8 cellular contexts compared by ENCODE assay signal in the genomic region with DNA sequence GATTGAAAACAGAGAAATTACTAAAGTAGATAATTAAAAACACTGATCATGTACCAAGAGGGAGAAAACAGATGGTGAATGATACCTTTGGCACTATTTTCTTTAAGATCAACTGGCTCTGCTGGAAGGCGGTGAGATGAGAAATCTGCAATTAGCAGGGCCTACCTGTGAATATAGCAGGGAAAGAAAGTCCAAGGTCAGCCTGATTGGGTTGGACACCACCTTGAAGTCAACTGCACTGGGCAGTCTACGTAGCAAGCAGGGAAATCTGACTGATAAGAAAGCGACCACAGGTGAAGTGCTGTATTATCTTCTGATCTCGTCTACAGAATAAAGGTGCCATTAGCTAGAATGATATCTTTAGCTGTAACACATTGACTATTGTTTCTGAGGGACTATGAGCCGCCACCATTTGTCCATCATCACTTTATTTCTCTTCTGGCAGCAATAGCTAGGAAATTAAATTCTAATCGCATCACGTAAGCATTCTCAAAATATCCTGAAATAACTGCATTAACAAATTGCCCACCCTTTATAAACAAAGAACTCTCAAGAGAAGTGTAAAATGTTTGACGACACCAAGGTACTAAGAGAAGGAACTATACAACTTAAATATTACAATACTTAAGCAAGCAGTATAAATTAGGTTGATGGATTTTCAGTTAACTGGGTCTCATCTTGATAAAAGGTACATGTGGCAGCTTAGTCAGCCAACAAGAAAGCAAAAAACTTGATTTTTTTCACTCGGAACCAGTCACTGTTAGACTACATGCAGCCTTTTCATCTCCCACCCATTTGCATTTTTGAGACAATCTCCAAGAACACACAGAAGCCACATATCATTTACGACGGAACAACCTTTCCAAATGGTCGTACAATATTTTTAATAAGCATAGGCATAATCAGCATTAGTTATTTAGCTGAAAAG. TPM values are rescaled to one million over a fixed set of nuclear protein-coding genes. Genes with fewer than 3 reads are reported as not detected.
DNase-seq lines count a peak whose midpoint lies in the region; ATAC-seq and TF ChIP-seq lines count a peak whose summit lies in the region.

No MANE protein-coding gene starts in this region.

- TF ChIP-seq CTCF in LNCaP clone FGC (IDR thresholded peaks at IDR 0.05; ENCODE audit: control insufficient read depth, extremely low read depth, insufficient read depth) (no peak), nephron (IDR thresholded peaks at IDR 0.05; ENCODE audit: unreplicated experiment in 3 of 3) (no peak)

- peak overlapping the region; percentile 84 to 90 (median 86) for H3K9ac ChIP-seq in BLaER1 treated with 17β-estradiol and CSF1 and Interleukin-3, amounts not matched to agents 10 nM and 100 nM

- DNase-seq in LNCaP clone FGC (ENCODE audit: low read depth): no peak
- DNase-seq in dermis blood vessel endothelial cell: peak; percentile 40
- no peak for DNase-seq in putamen (ENCODE audit: low spot score)
- no peak for DNase-seq in ureter (ENCODE audit: low spot score)

- H3K36me3 Mint-ChIP-seq in nephron (ENCODE audit: low read depth): peaks cover 18% of the 10 kb centered on the region

- peak overlapping the region; percentile 74 to 97 (median 85) for H3K4me3 ChIP-seq in BLaER1 treated with 17β-estradiol and CSF1 and Interleukin-3, amounts not matched to agents 10 nM and 100 nM
- peak overlapping the region; percentile 68 for H3K4me3 ChIP-seq in LNCaP clone FGC (ENCODE audit: low read depth, low read length)

- peaks cover 28% of the 10 kb centered on the region for H3K4me1 Mint-ChIP-seq in nephron

- peak overlapping the region; percentile 90 to 96 (median 96) for H3K4me3 Mint-ChIP-seq in nephron

- peaks cover 0 to 21% (median 0%) of the 10 kb centered on the region in 11 experiments; a peak in 6 of 22 replicates for H4K20me1 ChIP-seq in BLaER1 treated with 17β-estradiol and CSF1 and Interleukin-3, amounts not matched to agents 10 nM and 100 nM

- no peaks in the 10 kb centered on the region for H3K27me3 ChIP-seq in BLaER1 treated with 17β-estradiol and CSF1 and Interleukin-3, amounts not matched to agents 10 nM and 100 nM

- no peaks in the 10 kb centered on the region for H3K9me3 ChIP-seq in BLaER1 treated with 17β-estradiol and CSF1 and Interleukin-3, amounts not matched to agents 10 nM and 100 nM (replicated peaks in 1 of 11)

- H3K27me3 Mint-ChIP-seq in nephron (ENCODE audit: low read depth): peaks cover 5% of the 10 kb centered on the region

- H3K27ac Mint-ChIP-seq in nephron: peak overlapping the region; percentile 94 to 96 (median 95)

- H3K27ac ChIP-seq in BLaER1 treated with 17β-estradiol and CSF1 and Interleukin-3, amounts not matched to agents 10 nM and 100 nM: peak overlapping the region in 9 of 11 experiments; percentile 82 to 89 (median 85); a peak in 16 of 22 replicates

- peaks cover 3% of the 10 kb centered on the region for H3K9me3 Mint-ChIP-seq in nephron

- H3K36me3 ChIP-seq in BLaER1 treated with 17β-estradiol and CSF1 and Interleukin-3, amounts not matched to agents 10 nM and 100 nM: peaks cover 0 to 9% (median 0%) of the 10 kb centered on the region in 11 experiments; a peak in 1 of 22 replicates

- ATAC-seq in GM21723 (IDR thresholded peaks at IDR 0.05; ENCODE audit: unreplicated experiment) (no peak), GM21786 (IDR thresholded peaks at IDR 0.05; ENCODE audit: unreplicated experiment) (no peak)

- peak overlapping the region; percentile 74 to 92 (median 82) for H3K4me2 ChIP-seq in BLaER1 treated with 17β-estradiol and CSF1 and Interleukin-3, amounts not matched to agents 10 nM and 100 nM

- peaks cover 22 to 34% (median 28%) of the 10 kb centered on the region in 10 experiments for H3K4me1 ChIP-seq in BLaER1 treated with 17β-estradiol and CSF1 and Interleukin-3, amounts not matched to agents 10 nM and 100 nM

RNA-seq across cellular contexts. Expression of a gene that starts 1.3 kb away (rescaled TPM):
- total RNA-seq in dermis blood vessel endothelial cell: 47.1 and 55.0 TPM in 2 replicates
- total RNA-seq in ureter: 30.9 TPM
